ENCODE assay signal across 9 cellular contexts in genomic region chr4:120870279-120870673, GRCh38. TPM values are rescaled to one million over a fixed set of nuclear protein-coding genes. Genes with fewer than 3 reads are reported as not detected.
DNase-seq lines count a peak whose midpoint lies in the region; ATAC-seq and TF ChIP-seq lines count a peak whose summit lies in the region.
"Had no signal": no experiment of that assay in that cellular context is flagged by ENCODE, and none has a peak within 500 bp of the region (broad histone marks: within the 10 kb centered on the region; RNA-seq: fewer than 3 reads in every experiment).

No MANE protein-coding gene starts in this region.

- no peaks in the 10 kb centered on the region for H3K9me3 ChIP-seq in DOHH2 (ENCODE audit: control insufficient read depth, insufficient read depth, low read length)
- no peaks in the 10 kb centered on the region for H3K9me3 ChIP-seq in Panc1 (ENCODE audit: control insufficient read depth, insufficient read depth, low read depth, low read length)

- no peaks in the 10 kb centered on the region for H3K27me3 ChIP-seq in DOHH2 (ENCODE audit: control insufficient read depth, low read length)
- no peaks in the 10 kb centered on the region for H3K27me3 ChIP-seq in H7 (ENCODE audit: control insufficient read depth, insufficient read depth, low read length)
- no peaks in the 10 kb centered on the region for H3K27me3 ChIP-seq in Panc1 (ENCODE audit: control insufficient read depth, insufficient read depth, low read length)
- H3K27me3 ChIP-seq in kidney epithelial cell (ENCODE audit: control insufficient read depth, insufficient read depth, low read length), result no peaks in the 10 kb centered on the region

- BruUV-seq in Panc1 (replicated peaks; lab: Mats Ljungman, UMichigan), result no TSS peak

- in situ Hi-C loops in Panc1 (cut with HindIII; ENCODE audit: low pct_unique_long_range_greater_than_20kb, low sequenced_read_pairs), result no loop called here

- TF ChIP-seq CTCF in DOHH2 (IDR thresholded peaks at IDR 0.05; ENCODE audit: low read depth, low read length, poor library complexity, severe bottlenecking), result peak; percentile 43
- peak; percentile 25; the same call in 1 of the 2 replicates for TF ChIP-seq CTCF in Panc1 (IDR thresholded peaks at IDR 0.05)
- TF ChIP-seq CTCF in kidney epithelial cell (IDR thresholded peaks at IDR 0.05; ENCODE audit: insufficient read depth, low read length, poor library complexity, severe bottlenecking), result peak; percentile 26

- no peaks in the 10 kb centered on the region for H3K36me3 ChIP-seq in DOHH2 (ENCODE audit: control insufficient read depth, low read length)
- H3K36me3 ChIP-seq in H7 (replicated peaks; ENCODE audit: control insufficient read depth, insufficient read depth, low read length), result no peaks in the 10 kb centered on the region
- no peaks in the 10 kb centered on the region for H3K36me3 ChIP-seq in Panc1 (ENCODE audit: control insufficient read depth, insufficient read depth, low read length)
- no peaks in the 10 kb centered on the region for H3K36me3 ChIP-seq in kidney epithelial cell (ENCODE audit: control insufficient read depth, insufficient read depth, low read length)

- H3K27ac ChIP-seq in DOHH2 (ENCODE audit: low read depth, low read length), result no peak overlapping the region
- H3K27ac ChIP-seq in Panc1 (ENCODE audit: low read length), result no peak overlapping the region

- POLR2A ChIA-PET in Panc1 (lab: Charles Lee), result no interaction called here

- intact Hi-C loops in Panc1 (cut with micrococcal nuclease; ENCODE audit: unreplicated experiment), result no loop called here

- H3K4me3 ChIP-seq in DOHH2 (ENCODE audit: low read length) (no peak overlapping the region), H7 (ENCODE audit: insufficient read depth, low read depth, low read length) (no peak overlapping the region), Panc1 (ENCODE audit: low read depth in 2 of 2, low read length in 2 of 2) (no peak overlapping the region), kidney epithelial cell (ENCODE audit: low read depth, low read length) (no peak overlapping the region)

- H3K4me1 ChIP-seq in DOHH2 (ENCODE audit: control insufficient read depth, low read length) (peaks cover 9% of the 10 kb centered on the region), Panc1 (ENCODE audit: control insufficient read depth, insufficient read depth, low read length) (no peaks in the 10 kb centered on the region; the same call in 1 of the 2 replicates)

- H4K20me1 ChIP-seq in DOHH2 (ENCODE audit: control insufficient read depth, insufficient read depth, low read depth, low read length), result no peaks in the 10 kb centered on the region

- H3K4me2 ChIP-seq in DOHH2 (ENCODE audit: low read length), result no peak overlapping the region

- no peaks in the 10 kb centered on the region for H3K79me2 ChIP-seq in DOHH2 (ENCODE audit: control insufficient read depth, low read length)

- CTCF ChIA-PET in Panc1 (lab: Charles Lee), result interaction anchor here (0.6 kb wide), 1 partner anchor 28 kb away, joined by 4 read pairs; no protein-coding TSS in a partner anchor

- DNase-seq in H7 (peak; percentile 22), Panc1 (ENCODE audit: low read depth, low spot score) (no peak), kidney epithelial cell (ENCODE audit: low read depth) (no peak), OCI-M1 (lab: John Stamatoyannopoulos, UW) (no peak), NCI-H1105 (lab: John Stamatoyannopoulos, UW) (no peak), UCSD-AML1 (lab: John Stamatoyannopoulos, UW; ENCODE audit: unreplicated experiment) (no peak)
- DNase-seq: activated T-cell treated with anti-CD3 and anti-CD28 coated beads, Interleukin-2, amount 50 U/mL, for 24 hours; natural killer cell had no signal

- ATAC-seq in Panc1, result no peak
- ATAC-seq: natural killer cell had no signal

- no peaks in the 10 kb centered on the region for H3K9me2 ChIP-seq in DOHH2 (replicated peaks; ENCODE audit: control insufficient read depth, low read length)

- no peaks in the 10 kb centered on the region for H3F3A ChIP-seq in DOHH2 (ENCODE audit: control insufficient read depth, insufficient read depth)

RNA-seq across cellular contexts. Expression of gene PRDM5, which starts 52.2 kb away (rescaled TPM):
- 17.3 and 25.4 TPM in 2 replicates for total RNA-seq in H7 (2014; rRNA removed; shearing (Covaris generic))
- total RNA-seq in Panc1 (2021; ENCODE audit: unreplicated experiment) (8.4 TPM), kidney epithelial cell (7.1 and 7.3 TPM in 2 replicates)
- polyA plus RNA-seq in Panc1 (2012; ENCODE audit: insufficient read length), result 3.5 TPM
- total RNA-seq: natural killer cell had no signal
